Comparison of ENCODE assay signal across 12 cellular contexts in genomic region chr19:55382522-55383054, GRCh38. TPM values are rescaled to one million over a fixed set of nuclear protein-coding genes. Genes with fewer than 3 reads are reported as not detected.
DNase-seq lines count a peak whose midpoint lies in the region; ATAC-seq and TF ChIP-seq lines count a peak whose summit lies in the region.
"Had no signal": no experiment of that assay in that cellular context is flagged by ENCODE, and none has a peak within 500 bp of the region (broad histone marks: within the 10 kb centered on the region; RNA-seq: fewer than 3 reads in every experiment).

No MANE protein-coding gene starts in this region.

- WGBS in body of pancreas, 2 donors = 88 to 100% methylated on average over 3 of the region's 3 CpGs

- ATAC-seq in upper lobe of right lung = no peak
- no peak for ATAC-seq in body of pancreas

- H3K4me3 ChIP-seq in upper lobe of right lung (no peak overlapping the region), body of pancreas (no peak overlapping the region)

- H3K9me3 Mint-ChIP-seq in Calu3 (ENCODE audit: low read depth, unreplicated experiment) (no peaks in the 10 kb centered on the region), nephron (no peaks in the 10 kb centered on the region)
- H3K9me3 Mint-ChIP-seq in activated naive CD8-positive, alpha-beta T cell (ENCODE audit: low read depth) = no peaks in the 10 kb centered on the region

- H3K27ac Mint-ChIP-seq in Calu3 (ENCODE audit: unreplicated experiment) (peak overlapping the region; percentile 9), nephron (peak overlapping the region in 2 of 3 experiments; percentile 17 to 35)
- peak overlapping the region; percentile 93 for H3K27ac Mint-ChIP-seq in activated naive CD8-positive, alpha-beta T cell

- TSS peak; percentile 45 for BruUV-seq in Calu3 (replicated peaks; lab: Mats Ljungman, UMichigan)

- CTCF ChIA-PET in Calu3 (lab: Charles Lee) = interaction anchor here (1.0 to 2.0 kb wide), 3 partner anchors 36 to 81 kb away, joined by 3 to 10 read pairs (median 7); partner anchors contain the start of gene KMT5C

- intact Hi-C loops in Calu3 (cut with micrococcal nuclease; ENCODE audit: unreplicated experiment) = loop anchor here (5.0 to 10.0 kb wide), 4 partner anchors 45 to 252 kb away; partner anchors contain the start of genes KMT5C and TNNT1
- intact Hi-C loops in upper lobe of right lung (cut with DNase I) = no loop called here
- intact Hi-C loops in body of pancreas (cut with DNase I) = loop anchor here (10.0 kb wide), 1 partner anchor 78 kb away; no protein-coding TSS in a partner anchor

- H3K27me3 Mint-ChIP-seq in Calu3 (ENCODE audit: unreplicated experiment) (no peaks in the 10 kb centered on the region), nephron (ENCODE audit: low read depth) (peaks cover 11% of the 10 kb centered on the region)
- H3K27me3 Mint-ChIP-seq in activated naive CD8-positive, alpha-beta T cell = no peaks in the 10 kb centered on the region

- DNase-seq in Calu3 (no peak), upper lobe of right lung (no peak), NCI-H2081 (lab: John Stamatoyannopoulos, UW) (no peak), body of pancreas (no peak)
- DNase-seq: brain microvascular endothelial cell, erythroblast, NCI-H1105 had no signal

- H3K9me3 ChIP-seq in KOPT-K1 (ENCODE audit: insufficient read depth, low read length, poor library complexity, severe bottlenecking) (no peaks in the 10 kb centered on the region), upper lobe of right lung (no peaks in the 10 kb centered on the region), body of pancreas (no peaks in the 10 kb centered on the region)

- H3K36me3 ChIP-seq in KOPT-K1 (ENCODE audit: insufficient read depth, low read length) (peaks cover 16% of the 10 kb centered on the region), upper lobe of right lung (peaks cover 8% of the 10 kb centered on the region), body of pancreas (replicated peaks in 1 of 2; ENCODE audit: insufficient read depth in 1 of 2, low read depth in 2 of 2) (no peaks in the 10 kb centered on the region)

- H3K4me1 Mint-ChIP-seq in Calu3 (ENCODE audit: low read depth, unreplicated experiment) (peaks cover 29% of the 10 kb centered on the region), nephron (peaks cover 36% of the 10 kb centered on the region)
- H3K4me1 Mint-ChIP-seq in activated naive CD8-positive, alpha-beta T cell (ENCODE audit: low read depth) = peaks cover 27% of the 10 kb centered on the region

- no peak for TF ChIP-seq POLR2A in body of pancreas (IDR thresholded peaks at IDR 0.05)

- H3K4me1 ChIP-seq in upper lobe of right lung (peaks cover 24% of the 10 kb centered on the region), body of pancreas (peaks cover 39% of the 10 kb centered on the region)

- H3K36me3 Mint-ChIP-seq in Calu3 (ENCODE audit: insufficient read depth, unreplicated experiment) (peaks cover 69% of the 10 kb centered on the region), nephron (ENCODE audit: low read depth) (peaks cover 15% of the 10 kb centered on the region)
- H3K36me3 Mint-ChIP-seq in activated naive CD8-positive, alpha-beta T cell = peaks cover 13% of the 10 kb centered on the region

- H3K27me3 ChIP-seq in upper lobe of right lung (no peaks in the 10 kb centered on the region), body of pancreas (no peaks in the 10 kb centered on the region)

- TF ChIP-seq CTCF in Calu3 (IDR thresholded peaks at IDR 0.05; ENCODE audit: unreplicated experiment) (no peak), nephron (IDR thresholded peaks at IDR 0.05; ENCODE audit: unreplicated experiment in 3 of 3) (no peak), upper lobe of right lung (IDR thresholded peaks at IDR 0.05) (no peak), body of pancreas (IDR thresholded peaks at IDR 0.05) (no peak)

- H3K4me3 Mint-ChIP-seq in Calu3 (ENCODE audit: low read depth, unreplicated experiment) = peak overlapping the region; percentile 91
- peak overlapping the region; percentile 88 for H3K4me3 Mint-ChIP-seq in activated naive CD8-positive, alpha-beta T cell
- peak overlapping the region; percentile 69 to 80 (median 80) for H3K4me3 Mint-ChIP-seq in nephron

- H3K27ac ChIP-seq in KOPT-K1 (ENCODE audit: low read depth, low read length, poor library complexity, severe bottlenecking) = peak overlapping the region; percentile 56
- H3K27ac ChIP-seq in upper lobe of right lung = no peak overlapping the region
- no peak overlapping the region for H3K27ac ChIP-seq in body of pancreas
- H3K27ac ChIP-seq: brain microvascular endothelial cell had no signal

RNA-seq across cellular contexts. Expression of gene TMEM238, which starts 1.5 kb away (rescaled TPM):
- total RNA-seq in Calu3 (2022) = 38.8 and 49.4 TPM in 2 replicates
- 19.8 TPM for total RNA-seq in upper lobe of right lung
- 10 to 100 TPM; 12.5 to 53.4 TPM for total RNA-seq in body of pancreas

RNA-seq across cellular contexts. Expression of gene RPL28, which starts 3.1 kb away (rescaled TPM):
- total RNA-seq in Calu3 (2022) (1,462 and 1,520 TPM in 2 replicates), upper lobe of right lung (1,343 TPM), body of pancreas (100 to 1,000 TPM; 113 to 268 TPM)

RNA-seq across cellular contexts. Expression of gene TMEM190, which starts 6.0 kb away (rescaled TPM):
- not detected in 2 replicates for total RNA-seq in Calu3 (2022)
- total RNA-seq in upper lobe of right lung = not detected
- not detected for total RNA-seq in body of pancreas
- total RNA-seq: activated CD8-positive, alpha-beta memory T cell treated with anti-CD3 and anti-CD28 coated beads for 36 hours; smooth muscle cell had no signal

RNA-seq across cellular contexts. Expression of gene IL11, which starts 12.3 kb away (rescaled TPM):
- total RNA-seq in Calu3 (2022) = 0.97 and 1.3 TPM in 2 replicates
- 0.84 TPM for total RNA-seq in upper lobe of right lung
- total RNA-seq in body of pancreas = not detected

RNA-seq across cellular contexts. Expression of gene GARIN5B, which starts 19.5 kb away (rescaled TPM):
- total RNA-seq in Calu3 (2022) (not detected in 2 replicates), upper lobe of right lung (not detected), body of pancreas (not detected)
- total RNA-seq: activated CD8-positive, alpha-beta memory T cell treated with anti-CD3 and anti-CD28 coated beads for 36 hours; smooth muscle cell had no signal

Comparison
In these comparisons a context has a peak if more than half of its experiments do, and no peak if none do; other contexts are left out.
1. H3K27ac Mint-ChIP-seq: peak in every context shown above with its lines; median percentile 93 in activated naive CD8-positive, alpha-beta T cell; 26 in nephron; 9 in Calu3.